Comparison of ENCODE assay signal across 16 cellular contexts in the genomic region with DNA sequence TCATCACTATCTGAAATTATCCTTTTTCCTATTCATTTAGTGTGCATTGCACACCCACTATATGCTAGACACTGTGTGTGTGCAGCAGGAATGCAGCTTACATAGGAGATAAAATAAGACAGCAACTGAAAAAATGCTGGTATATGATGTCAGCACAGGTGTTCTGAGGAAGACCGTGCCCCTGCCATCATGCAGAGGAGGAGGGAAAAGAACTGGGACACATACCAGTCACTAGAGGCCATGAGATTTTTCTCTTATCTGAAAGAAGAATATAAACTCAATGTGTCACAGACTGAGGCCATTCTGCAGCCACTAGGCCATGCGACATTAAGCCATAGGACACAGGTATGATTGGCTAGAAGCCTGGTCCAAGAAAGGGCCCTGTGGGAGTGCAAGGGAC.
A peak's percentile ranks its signal among the peaks of the same experiment; 100 is the strongest.
DNase-seq lines count a peak whose midpoint lies in the region; ATAC-seq and TF ChIP-seq lines count a peak whose summit lies in the region.
"Had no signal": no experiment of that assay in that cellular context is flagged by ENCODE, and none has a peak within 500 bp of the region (broad histone marks: within the 10 kb centered on the region; RNA-seq: fewer than 3 reads in every experiment).

No MANE protein-coding gene starts in this region.

- no peaks in the 10 kb centered on the region for H4K20me1 ChIP-seq in DOHH2 (ENCODE audit: control insufficient read depth, insufficient read depth, low read depth, low read length)

- no peak for TF ChIP-seq CTCF in DOHH2 (IDR thresholded peaks at IDR 0.05; ENCODE audit: low read depth, low read length, poor library complexity, severe bottlenecking)
- TF ChIP-seq CTCF in GM20000 (IDR thresholded peaks at IDR 0.05; ENCODE audit: extremely low read depth, missing control alignments), result no peak

- no peaks in the 10 kb centered on the region for H3K9me2 ChIP-seq in DOHH2 (replicated peaks; ENCODE audit: control insufficient read depth, low read length)

- peak overlapping the region; percentile 24; the same call in 1 of the 2 replicates for H3K4me2 ChIP-seq in DOHH2 (ENCODE audit: low read length)

- no peaks in the 10 kb centered on the region for H3K9me3 ChIP-seq in DOHH2 (ENCODE audit: control insufficient read depth, insufficient read depth, low read length)
- H3K9me3 ChIP-seq: thyroid gland had no signal

- H3K4me1 ChIP-seq in DOHH2 (ENCODE audit: control insufficient read depth, low read length), result peaks cover 12% of the 10 kb centered on the region
- H3K4me1 ChIP-seq: thyroid gland had no signal

- no peak overlapping the region for H3K4me3 ChIP-seq in DOHH2 (ENCODE audit: low read length)
- H3K4me3 ChIP-seq: thyroid gland had no signal

- no peaks in the 10 kb centered on the region for H3K79me2 ChIP-seq in DOHH2 (ENCODE audit: control insufficient read depth, low read length)

- H3K27me3 ChIP-seq in DOHH2 (ENCODE audit: control insufficient read depth, low read length), result peaks cover 6% of the 10 kb centered on the region
- H3K27me3 ChIP-seq: brain microvascular endothelial cell, thyroid gland had no signal

- no peaks in the 10 kb centered on the region for H3F3A ChIP-seq in DOHH2 (ENCODE audit: control insufficient read depth, insufficient read depth)

- DNase-seq in NCI-H2029 treated with DMSO at 0.1 percent for 48 hours (lab: John Stamatoyannopoulos, UW), result peak; percentile 84
- peak; percentile 30 for DNase-seq in ecto neural progenitor cell (ENCODE audit: low spot score)
- DNase-seq in NCI-H446 (lab: John Stamatoyannopoulos, UW), result no peak
- DNase-seq in glomerular visceral epithelial cell (ENCODE audit: extremely low spot score), result no peak
- no peak for DNase-seq in GM20000 (ENCODE audit: low spot score)
- DNase-seq: activated CD8-positive, alpha-beta memory T cell treated with anti-CD3 and anti-CD28 coated beads for 24 hours; activated gamma-delta T cell; brain microvascular endothelial cell; kidney; NCI-H1105; NCI-H2227 treated with DMSO at 0.1 percent for 48 hours; stimulated activated CD4-positive, alpha-beta T cell treated with anti-CD3 and anti-CD28 coated beads, Interleukin-4, amount 100 ng/mL, for 4 hours; thyroid gland had no signal

- H3K27ac ChIP-seq in DOHH2 (ENCODE audit: low read depth, low read length), result no peak overlapping the region
- H3K27ac ChIP-seq: brain microvascular endothelial cell, C4-2B, thyroid gland had no signal

- peak; percentile 16 for ATAC-seq in GM21619 (IDR thresholded peaks at IDR 0.05; ENCODE audit: unreplicated experiment)

- H3K36me3 ChIP-seq in DOHH2 (ENCODE audit: control insufficient read depth, low read length), result no peaks in the 10 kb centered on the region
- H3K36me3 ChIP-seq: brain microvascular endothelial cell, thyroid gland had no signal

Comparison
In these comparisons a context has a peak if more than half of its experiments do, and no peak if none do; other contexts are left out.
1. DNase-seq: peak in NCI-H2029 treated with DMSO at 0.1 percent for 48 hours (single experiment) and ecto neural progenitor cell (single experiment); none in NCI-H446 (0 of 2), glomerular visceral epithelial cell (single experiment) and GM20000 (single experiment).